ENCODE assay signal across 10 cellular contexts in genomic region chr6:43386492-43386891, GRCh38. TPM values are rescaled to one million over a fixed set of nuclear protein-coding genes. Genes with fewer than 3 reads are reported as not detected.
A peak's percentile ranks its signal among the peaks of the same experiment; 100 is the strongest.
DNase-seq lines count a peak whose midpoint lies in the region; ATAC-seq, FAIRE-seq and TF ChIP-seq lines count a peak whose summit lies in the region.
"Had no signal": no experiment of that assay in that cellular context is flagged by ENCODE, and none has a peak within 500 bp of the region (broad histone marks: within the 10 kb centered on the region; RNA-seq: fewer than 3 reads in every experiment).

No MANE protein-coding gene starts in this region.

- ATAC-seq in mucosa of descending colon: no peak
- ATAC-seq in HG03520 (IDR thresholded peaks at IDR 0.05; ENCODE audit: unreplicated experiment): no peak

- TF ChIP-seq CTCF in AG04449 (IDR thresholded peaks at IDR 0.05; ENCODE audit: insufficient read depth, low read length, missing control alignments) (peak; percentile 6), kidney epithelial cell (IDR thresholded peaks at IDR 0.05; ENCODE audit: insufficient read depth, low read length, poor library complexity, severe bottlenecking) (peak; percentile 48), lower leg skin (IDR thresholded peaks at IDR 0.05) (no peak), mucosa of descending colon (IDR thresholded peaks at IDR 0.05) (no peak)

- no peaks in the 10 kb centered on the region for H3K4me1 ChIP-seq in mucosa of descending colon (ENCODE audit: low read depth)

- WGBS in lower leg skin, 2 donors: 24 to 37% methylated on average over 1 of the region's 1 CpG

- DNase-seq in AG04449 (ENCODE audit: low read depth, low spot score) (no peak), GM19239 (ENCODE audit: insufficient read length, low spot score) (no peak), RKO (ENCODE audit: low spot score) (peak; percentile 66), kidney epithelial cell (ENCODE audit: low read depth) (no peak), DMS53 (lab: John Stamatoyannopoulos, UW) (no peak), lower leg skin (ENCODE audit: low spot score in 2 of 2) (no peak), mucosa of descending colon (no peak)
- DNase-seq: GDM1, hypothalamus had no signal

- FAIRE-seq in GM19239 (lab: Jason Lieb, UNC): peak; percentile 23

- H3K9me3 ChIP-seq in mucosa of descending colon: no peaks in the 10 kb centered on the region

- CTCF ChIA-PET in AG04449 (lab: Yijun Ruan, JAX): interaction anchor here (0.7 to 2.0 kb wide), 21 partner anchors 9 to 777 kb away, joined by 3 to 10 read pairs (median 3); partner anchors contain the start of genes POLH, XPO5 and ZNF318

- intact Hi-C loops in lower leg skin (cut with DNase I; ENCODE audit: low total_unique reads) (no loop called here), mucosa of descending colon (cut with DNase I, micrococcal nuclease) (loop anchor here in 1 of 2 donors (10.0 kb wide), 1 partner anchor 118 kb away; no protein-coding TSS in a partner anchor)

- H3K27me3 ChIP-seq in kidney epithelial cell (ENCODE audit: control insufficient read depth, insufficient read depth, low read length): peaks cover 2% of the 10 kb centered on the region

- POLR2A ChIA-PET in AG04449 (lab: Yijun Ruan, JAX): no interaction called here

- H3K36me3 ChIP-seq in kidney epithelial cell (ENCODE audit: control insufficient read depth, insufficient read depth, low read length) (no peaks in the 10 kb centered on the region), mucosa of descending colon (ENCODE audit: low read depth) (no peaks in the 10 kb centered on the region)

- TF ChIP-seq POLR2A in lower leg skin (IDR thresholded peaks at IDR 0.05): no peak

- H3K4me3 ChIP-seq in AG04449 (ENCODE audit: low read depth, low read length) (no peak overlapping the region), kidney epithelial cell (ENCODE audit: low read depth, low read length) (no peak overlapping the region), lower leg skin (ENCODE audit: low read depth, poor library complexity, severe bottlenecking) (no peak overlapping the region), mucosa of descending colon (no peak overlapping the region)

RNA-seq across cellular contexts. Expression of gene ZNF318, which starts 17.0 kb away (rescaled TPM):
- total RNA-seq in kidney epithelial cell (11.2 and 12.3 TPM in 2 replicates), lower leg skin (10 to 100 TPM in 3 of 4 donors, 1 to 10 TPM in 1; 9.6 to 22.9 (median 18.1) TPM), mucosa of descending colon (10 to 100 TPM; 12.4 to 24.3 (median 16.9) TPM)

RNA-seq across cellular contexts. Expression of gene ABCC10, which starts 40.8 kb away (rescaled TPM):
- total RNA-seq in kidney epithelial cell (24.9 and 26.9 TPM in 2 replicates), lower leg skin (10 to 100 TPM in 3 of 4 donors, 1 to 10 TPM in 1; 9.4 to 17.9 (median 15.9) TPM), mucosa of descending colon (10 to 100 TPM; 25.3 to 43.3 (median 37.4) TPM)

Comparison
In these comparisons a context has a peak if more than half of its experiments do, and no peak if none do; other contexts are left out.
1. CTCF ChIP-seq: peak in AG04449 (single experiment) and kidney epithelial cell (single experiment); none in lower leg skin (0 of 3) and mucosa of descending colon (single experiment).